Comparison of ENCODE assay signal across 9 cellular contexts in genomic region chr14:80930836-80931389, GRCh38. TPM values are rescaled to one million over a fixed set of nuclear protein-coding genes. Genes with fewer than 3 reads are reported as not detected.
DNase-seq lines count a peak whose midpoint lies in the region; ATAC-seq and TF ChIP-seq lines count a peak whose summit lies in the region.
"Had no signal": no experiment of that assay in that cellular context is flagged by ENCODE, and none has a peak within 500 bp of the region (broad histone marks: within the 10 kb centered on the region; RNA-seq: fewer than 3 reads in every experiment).

No MANE protein-coding gene starts in this region.

- no peaks in the 10 kb centered on the region for H3K9me3 Mint-ChIP-seq in endodermal cell

- H4K20me1 ChIP-seq in GM23248 (ENCODE audit: insufficient read depth) (no peaks in the 10 kb centered on the region), Karpas-422 (ENCODE audit: insufficient read depth, low read depth, low read length) (no peaks in the 10 kb centered on the region)

- H3K4me3 ChIP-seq in GM23248 (peak overlapping the region; percentile 8; the same call in 1 of the 2 replicates), Karpas-422 (ENCODE audit: low read length) (peak overlapping the region; percentile 29; the same call in 1 of the 2 replicates), endodermal cell (ENCODE audit: low read length) (no peak overlapping the region)
- H3K4me3 ChIP-seq: thoracic aorta had no signal

- H3K79me2 ChIP-seq in GM23248 (ENCODE audit: insufficient read depth) (peaks cover 16% of the 10 kb centered on the region; the same call in 1 of the 2 replicates), Karpas-422 (ENCODE audit: low read length) (peaks cover 92% of the 10 kb centered on the region)

- H3K36me3 ChIP-seq in GM23248 (ENCODE audit: low read depth) (no peaks in the 10 kb centered on the region), Karpas-422 (ENCODE audit: insufficient read depth, low read length) (peaks cover 17% of the 10 kb centered on the region), endodermal cell (ENCODE audit: control insufficient read depth, insufficient read depth, low read length) (no peaks in the 10 kb centered on the region)
- H3K36me3 ChIP-seq: thoracic aorta had no signal

- H3K4me2 ChIP-seq in GM23248 (ENCODE audit: unreplicated experiment) (peak overlapping the region; percentile 67), Karpas-422 (ENCODE audit: low read depth, low read length, poor library complexity, severe bottlenecking) (peak overlapping the region; percentile 51)

- H3K27ac ChIP-seq in GM23248 (peak overlapping the region; percentile 46), Karpas-422 (ENCODE audit: low read length) (peak overlapping the region; percentile 81), endodermal cell (ENCODE audit: low read depth, low read length) (no peak overlapping the region)
- H3K27ac ChIP-seq: thoracic aorta had no signal

- H3K9me3 ChIP-seq in GM23248 (ENCODE audit: low read depth) = no peaks in the 10 kb centered on the region
- H3K9me3 ChIP-seq in Karpas-422 (ENCODE audit: low read length) = peaks cover 8% of the 10 kb centered on the region; the same call in 1 of the 2 replicates
- no peaks in the 10 kb centered on the region for H3K9me3 ChIP-seq in endodermal cell (ENCODE audit: control insufficient read depth, low read length)
- H3K9me3 ChIP-seq: thoracic aorta had no signal

- H3K27me3 ChIP-seq in GM23248 (replicated peaks; ENCODE audit: insufficient read depth) (no peaks in the 10 kb centered on the region), Karpas-422 (ENCODE audit: low read length) (no peaks in the 10 kb centered on the region), endodermal cell (ENCODE audit: control insufficient read depth, insufficient read depth, low read length, poor library complexity, severe bottlenecking) (no peaks in the 10 kb centered on the region)

- peaks cover 10% of the 10 kb centered on the region for H3K4me1 Mint-ChIP-seq in endodermal cell

- no peaks in the 10 kb centered on the region for H3K27me3 Mint-ChIP-seq in endodermal cell (ENCODE audit: insufficient read depth)

- TF ChIP-seq CTCF in omental fat pad (IDR thresholded peaks at IDR 0.05) = no peak
- no peak for TF ChIP-seq CTCF in endodermal cell (conservative IDR thresholded peaks at IDR 0.05)

- intact Hi-C loops in posterior cingulate gyrus (cut with DNase I) = no loop called here

- peaks cover 25% of the 10 kb centered on the region for H3F3A ChIP-seq in GM23248 (ENCODE audit: insufficient read depth)

- WGBS in GM23248 (ENCODE audit: low coverage in 1 of 2, low lambda C conversion rate in 2 of 2, missing lambda C conversion rate in 2 of 2), 2 experiments = 21 to 25% methylated on average over 8 of the region's 8 CpGs
- 93% methylated on average over 8 of the region's 8 CpGs for WGBS in endodermal cell (ENCODE audit: insufficient coverage in 1 of 2, insufficient read length in 1 of 2), 2 experiments

- no peak overlapping the region for H2AFZ ChIP-seq in GM23248
- H2AFZ ChIP-seq in Karpas-422 (ENCODE audit: low read length) = peak overlapping the region; percentile 5

- peak; percentile 99 for ATAC-seq in GM18498 (IDR thresholded peaks at IDR 0.05; ENCODE audit: unreplicated experiment)
- no peak for ATAC-seq in omental fat pad (ENCODE audit: low FRiP score)

- H3K4me3 Mint-ChIP-seq in endodermal cell = no peak overlapping the region

- DNase-seq in GM23248 (peak; percentile 92), Karpas-422 (peak; percentile 78), kidney glomerular epithelial cell (lab: John Stamatoyannopoulos, UW) (peak; percentile 86), posterior cingulate gyrus (no peak), omental fat pad (ENCODE audit: low spot score) (no peak), endodermal cell (no peak)
- peak; percentile 35 to 58 for DNase-seq in activated CD4-positive, alpha-beta T cell treated with anti-CD3 and anti-CD28 coated beads, Interleukin-2, amount 50 U/mL, for 48 hours

- in situ Hi-C loops in GM23248 (cut with MboI) = no loop called here

- H3K4me1 ChIP-seq in GM23248 (ENCODE audit: insufficient read depth) (peaks cover 27% of the 10 kb centered on the region), Karpas-422 (ENCODE audit: low read length) (peaks cover 52% of the 10 kb centered on the region), endodermal cell (ENCODE audit: control insufficient read depth, insufficient read depth, low read length) (no peaks in the 10 kb centered on the region)

- H3K9me2 ChIP-seq in GM23248 (ENCODE audit: insufficient read depth) (no peaks in the 10 kb centered on the region), Karpas-422 (replicated peaks; ENCODE audit: insufficient read depth, low read length) (no peaks in the 10 kb centered on the region)

- H3K9ac ChIP-seq in GM23248 (no peak overlapping the region), Karpas-422 (ENCODE audit: low read length) (peak overlapping the region; percentile 39; the same call in 1 of the 2 replicates), endodermal cell (ENCODE audit: extremely low read depth, low read length, poor library complexity, severe bottlenecking) (no peak overlapping the region)

- no peaks in the 10 kb centered on the region for H3K36me3 Mint-ChIP-seq in endodermal cell (ENCODE audit: low read depth)

- no peak overlapping the region for H3K27ac Mint-ChIP-seq in endodermal cell

RNA-seq across cellular contexts. Expression of gene CEP128, which starts 10.6 kb away (rescaled TPM):
- total RNA-seq in GM23248 (2014; rRNA removed; shearing (Covaris generic)) = 0.76 and 5.2 TPM in 2 replicates
- polyA plus RNA-seq in GM23248 (2016; fragmentation: Nextera tagmentation; extraction: Ambion mirVana) = 1.7 and 2.4 TPM in 2 replicates
- total RNA-seq in Karpas-422 (2014; rRNA removed; shearing (Covaris generic); ENCODE audit: low replicate concordance) = 28.3 and 29.3 TPM in 2 replicates
- total RNA-seq in omental fat pad (10 to 100 TPM in 1 of 4 donors, 1 to 10 TPM in 3; 3.5 to 13.1 (median 4.6) TPM), endodermal cell (10 to 100 TPM; 21.6 to 29.0 TPM)
- polyA plus RNA-seq in endodermal cell (2013, experiment 1 of 2) = 8.2 TPM
- polyA plus RNA-seq in endodermal cell (2013, experiment 2 of 2) = 9.9 TPM

RNA-seq across cellular contexts. Expression of gene TSHR, which starts 24.5 kb away (rescaled TPM):
- not detected in 2 replicates for total RNA-seq in GM23248 (2014; rRNA removed; shearing (Covaris generic))
- polyA plus RNA-seq in GM23248 (2016; fragmentation: Nextera tagmentation; extraction: Ambion mirVana) = not detected in 2 replicates
- total RNA-seq in Karpas-422 (2014; rRNA removed; shearing (Covaris generic); ENCODE audit: low replicate concordance) = not detected in 2 replicates
- under 1 TPM in 3 of 4 donors, not detected in 1; 0.36 to 0.79 (median 0.74) TPM for total RNA-seq in omental fat pad
- total RNA-seq in endodermal cell = under 1 TPM in 1 of 2 donors, not detected in 1; 0.58 TPM
- 0.25 TPM for polyA plus RNA-seq in endodermal cell (2013, experiment 1 of 2)
- polyA plus RNA-seq in endodermal cell (2013, experiment 2 of 2) = not detected

Comparison
In these comparisons a context has a peak if more than half of its experiments do, and no peak if none do; other contexts are left out.
1. DNase-seq: peak in GM23248 (single experiment), Karpas-422 (single experiment), activated CD4-positive, alpha-beta T cell treated with anti-CD3 and anti-CD28 coated beads, Interleukin-2, amount 50 U/mL, for 48 hours (2 of 2) and kidney glomerular epithelial cell (single experiment); none in posterior cingulate gyrus (0 of 10), omental fat pad (single experiment) and endodermal cell (single experiment).